Comparison of ENCODE assay signal across 11 cellular contexts in the genomic region with DNA sequence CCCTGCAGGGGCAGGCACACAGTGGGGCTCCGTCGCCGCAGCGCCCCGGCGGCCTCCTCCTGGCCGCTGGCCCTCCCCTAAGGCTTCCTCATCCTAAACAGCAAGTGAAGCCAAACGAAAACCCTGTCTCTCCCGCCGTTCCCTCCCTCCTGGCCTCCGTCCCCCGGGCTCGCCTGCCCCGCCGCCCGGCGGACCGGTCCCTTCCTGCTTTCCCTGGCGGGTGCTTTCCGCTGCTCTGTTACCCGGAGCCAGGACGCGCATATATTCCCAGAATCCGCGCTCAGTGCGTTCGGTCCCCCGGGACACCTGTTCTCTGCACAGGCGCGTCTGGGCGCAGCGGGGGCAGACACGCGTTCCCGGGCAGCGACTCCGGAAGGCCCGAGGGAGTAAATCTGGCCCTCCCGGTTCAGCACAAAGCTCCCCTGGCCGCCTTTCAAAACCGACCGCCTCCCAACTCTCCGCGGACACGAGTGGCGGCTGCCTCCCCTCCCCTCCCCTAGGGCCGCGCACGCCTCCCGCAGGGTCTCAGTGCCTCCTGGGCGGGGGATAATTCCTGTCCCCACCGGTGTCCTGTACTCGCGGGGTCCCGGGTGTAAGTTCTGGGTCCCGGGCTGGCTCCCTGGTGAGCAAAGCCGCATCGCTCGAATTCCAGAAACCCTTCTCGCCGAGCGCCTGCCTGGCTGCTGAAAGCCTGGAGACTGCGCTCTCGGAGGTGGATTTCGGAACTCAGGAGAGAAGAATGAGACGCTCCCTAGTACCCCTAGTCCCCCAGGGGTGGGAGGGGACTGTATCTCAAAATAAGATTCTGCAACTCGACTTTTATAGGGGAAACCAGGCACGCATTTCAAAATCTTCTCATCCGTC. TPM values are rescaled to one million over a fixed set of nuclear protein-coding genes. Genes with fewer than 3 reads are reported as not detected.
A peak's percentile ranks its signal among the peaks of the same experiment; 100 is the strongest.
DNase-seq lines count a peak whose midpoint lies in the region; ATAC-seq, FAIRE-seq and TF ChIP-seq lines count a peak whose summit lies in the region.
"Had no signal": no experiment of that assay in that cellular context is flagged by ENCODE, and none has a peak within 500 bp of the region (broad histone marks: within the 10 kb centered on the region; RNA-seq: fewer than 3 reads in every experiment).

No MANE protein-coding gene starts in this region.

- peak overlapping the region; percentile 72 to 96 for H3K4me2 ChIP-seq in H1 (ENCODE audit: insufficient read depth in 1 of 2, low read depth in 2 of 2, low read length in 2 of 2)
- H3K4me2 ChIP-seq: KMS-11 had no signal

- H2AFZ ChIP-seq in H1 (ENCODE audit: low read length) = no peak overlapping the region

- peak overlapping the region; percentile 44; the same call in 1 of the 2 replicates for H2BK5ac ChIP-seq in H1 (ENCODE audit: low read depth, low read length)

- H2BK12ac ChIP-seq in H1 (ENCODE audit: low read depth, low read length) = peak overlapping the region; percentile 75; the same call in 1 of the 2 replicates

- H3K4ac ChIP-seq in H1 (replicated peaks; ENCODE audit: insufficient read length, low read depth, low read length) = no peak overlapping the region

- intact Hi-C loops in testis (cut with DNase I; ENCODE audit: low total_unique reads) = no loop called here

- H3K79me2 ChIP-seq in H1 (ENCODE audit: control insufficient read depth in 1 of 2, insufficient read depth in 2 of 2, low read length in 2 of 2) = no peaks in the 10 kb centered on the region

- peak overlapping the region; percentile 86 for H4K91ac ChIP-seq in H1 (replicated peaks; ENCODE audit: insufficient read length, low read length)

- no peak overlapping the region for H3K23ac ChIP-seq in H1 (ENCODE audit: insufficient read length)

- peak overlapping the region; percentile 26 for H4K5ac ChIP-seq in H1 (ENCODE audit: insufficient read length, low read depth, low read length)

- TF ChIP-seq RAD21 in H1 (IDR thresholded peaks at IDR 0.05 in 1 of 2, conservative IDR thresholded peaks at IDR 0.05 in 1 of 2; ENCODE audit: low read depth in 2 of 2, low read length in 2 of 2) = no peak

- peak overlapping the region; percentile 81; the same call in 1 of the 2 replicates for H4K8ac ChIP-seq in H1 (ENCODE audit: extremely low read depth, insufficient read depth, low read length)

- H3K14ac ChIP-seq in H1 (ENCODE audit: insufficient read length) = no peak overlapping the region

- H3K27me3 ChIP-seq in H1 (replicated peaks in 1 of 4; ENCODE audit: control insufficient read depth in 3 of 4, extremely low read depth in 1 of 4, insufficient read depth in 3 of 4, low read length in 3 of 4) = peaks cover 0 to 18% (median 5%) of the 10 kb centered on the region in 4 experiments; a peak in 5 of 7 replicates
- no peaks in the 10 kb centered on the region for H3K27me3 ChIP-seq in lung (ENCODE audit: control insufficient read depth, insufficient read depth)
- H3K27me3 ChIP-seq in testis = no peaks in the 10 kb centered on the region

- H3K9ac ChIP-seq in H1 (replicated peaks in 1 of 4; ENCODE audit: extremely low read depth in 1 of 4, low read depth in 3 of 4, low read length in 3 of 4) = peak overlapping the region in 3 of 4 experiments; percentile 31 to 36 (median 34); a peak in 3 of 7 replicates
- H3K9ac ChIP-seq: KMS-11 had no signal

- no peak for ATAC-seq in lung (ENCODE audit: insufficient read depth, low FRiP score)

- CTCF ChIA-PET in H1 (lab: Charles Lee; ENCODE audit: partially characterized antibody) = interaction anchor here (1.0 to 5.9 kb wide), 7 partner anchors 10 to 75 kb away, joined by 3 to 40 read pairs (median 6); no protein-coding TSS in a partner anchor

- H3K4me1 ChIP-seq in H1 (replicated peaks in 1 of 4; ENCODE audit: control insufficient read depth in 3 of 4, insufficient read depth in 4 of 4, low read length in 3 of 4) (peaks cover 0 to 18% (median 14%) of the 10 kb centered on the region in 4 experiments; a peak in 6 of 7 replicates), lung (ENCODE audit: control insufficient read depth in 2 of 2, insufficient read depth in 2 of 2, low read length in 2 of 2) (peaks cover 0 to 9% of the 10 kb centered on the region in 2 donors), testis (peaks cover 10% of the 10 kb centered on the region)

- peak overlapping the region; percentile 38 to 63 (median 52) for H3K4me3 ChIP-seq in H1 (ENCODE audit: extremely low read depth in 1 of 4, insufficient read depth in 2 of 4, low read depth in 3 of 4, low read length in 4 of 4)
- peak overlapping the region; percentile 7 for H3K4me3 ChIP-seq in lung
- peak overlapping the region; percentile 29 to 42 for H3K4me3 ChIP-seq in testis

- POLR2A ChIA-PET in H1 (lab: Charles Lee; ENCODE audit: partially characterized antibody) = interaction anchor here (0.6 to 8.8 kb wide), 16 partner anchors 9 to 124 kb away, joined by 3 to 82 read pairs (median 5); a partner anchor contains a TSS

- 0 out of 2 replicates have a peak overlapping the region, but pooled peaks have one; percentile 72 for H2BK15ac ChIP-seq in H1 (ENCODE audit: low read length)

- no peak for FAIRE-seq in H1 (lab: Jason Lieb, UNC)
- FAIRE-seq: TTC549 had no signal

- H3K27ac ChIP-seq in H1 (ENCODE audit: low read depth, low read length) = no peak overlapping the region
- no peak overlapping the region for H3K27ac ChIP-seq in lung (ENCODE audit: low read depth in 1 of 2, low read length in 1 of 2)
- no peak overlapping the region for H3K27ac ChIP-seq in testis
- H3K27ac ChIP-seq: KMS-11 had no signal

- peak overlapping the region; percentile 67 for H3K56ac ChIP-seq in H1 (replicated peaks; ENCODE audit: insufficient read length, low read depth, low read length)

- H3K79me1 ChIP-seq in H1 (ENCODE audit: low read depth, low read length) = no peaks in the 10 kb centered on the region

- H3K23me2 ChIP-seq in H1 (ENCODE audit: low read depth, low read length) = peaks cover 14% of the 10 kb centered on the region; the same call in 1 of the 2 replicates

- no peak for TF ChIP-seq EP300 in H1 (IDR thresholded peaks at IDR 0.05; ENCODE audit: borderline replicate concordance in 1 of 2, low read depth in 2 of 2, low read length in 2 of 2)

- no peaks in the 10 kb centered on the region for H3K36me3 ChIP-seq in H1 (ENCODE audit: control insufficient read depth in 2 of 4, insufficient read depth in 4 of 4, low read length in 3 of 4)
- no peaks in the 10 kb centered on the region for H3K36me3 ChIP-seq in lung (ENCODE audit: control insufficient read depth in 2 of 2, insufficient read depth in 2 of 2, low read length in 2 of 2)
- H3K36me3 ChIP-seq in testis (ENCODE audit: low read depth, missing control alignments) = no peaks in the 10 kb centered on the region

- no peak overlapping the region for H2AK5ac ChIP-seq in H1 (ENCODE audit: low read depth, low read length)

- peak overlapping the region; percentile 100 for H3K18ac ChIP-seq in H1 (ENCODE audit: extremely low read depth, low read length)

- no peaks in the 10 kb centered on the region for H4K20me1 ChIP-seq in H1 (replicated peaks in 1 of 2; ENCODE audit: control insufficient read depth in 1 of 2, insufficient read depth in 2 of 2, low read length in 2 of 2)

- DNase-seq in NCI-H345 (lab: John Stamatoyannopoulos, UW) = peak; percentile 52
- no peak for DNase-seq in NCI-H345 treated with DMSO at 0.1 percent for 48 hours (lab: John Stamatoyannopoulos, UW; ENCODE audit: unreplicated experiment)
- DNase-seq in H1 (ENCODE audit: low read depth in 1 of 2, low spot score in 2 of 2) = peak in 1 of 2 experiments; percentile 72
- no peak for DNase-seq in lung (ENCODE audit: low spot score)
- DNase-seq in testis = peak; percentile 44
- no peak for DNase-seq in SHP77 treated with DMSO at 0.1 percent for 48 hours (lab: John Stamatoyannopoulos, UW)
- DNase-seq in NK-92 (lab: John Stamatoyannopoulos, UW; ENCODE audit: unreplicated experiment) = no peak
- no peak for DNase-seq in T-helper 9 cell
- DNase-seq: AML-193 had no signal

- 2% methylated on average over 57 of the region's 69 CpGs; no CpG with 5 or more reads in 1 of the 2 experiments for WGBS in H1 (ENCODE audit: extremely low coverage in 1 of 2, insufficient coverage in 1 of 2, insufficient read length in 1 of 2, insufficient replicate concordance in 2 of 2, low coverage in 1 of 2, low lambda C conversion rate in 2 of 2, missing lambda C conversion rate in 1 of 2), 2 experiments
- WGBS in lung, 2 donors = 1 to 2% methylated on average over 68 to 69 of the region's 69 CpGs
- 0% methylated on average over 53 to 69 of the region's 69 CpGs for WGBS in testis, 2 donors

- no peak overlapping the region for H2BK20ac ChIP-seq in H1 (ENCODE audit: low read length)

- TF ChIP-seq CTCF in H1 (IDR thresholded peaks at IDR 0.05; ENCODE audit: control extremely low read depth in 1 of 3, insufficient read depth in 1 of 3, low read depth in 1 of 3, low read length in 3 of 3) (no peak), lung (IDR thresholded peaks at IDR 0.05; ENCODE audit: control extremely low read depth, extremely low read depth) (no peak), testis (IDR thresholded peaks at IDR 0.05) (no peak)

- H3K9me3 ChIP-seq in H1 (ENCODE audit: insufficient read depth in 2 of 2, low read depth in 1 of 2, low read length in 1 of 2) (no peaks in the 10 kb centered on the region; a peak in 1 of 4 replicates), lung (ENCODE audit: control insufficient read depth in 2 of 2, insufficient read depth in 1 of 2, low read length in 1 of 2) (no peaks in the 10 kb centered on the region), testis (no peaks in the 10 kb centered on the region)

- H2BK120ac ChIP-seq in H1 (replicated peaks; ENCODE audit: low read depth, low read length) = peak overlapping the region; percentile 8

- no peak; a peak in 1 of 3 replicates for TF ChIP-seq POLR2A in H1 (IDR thresholded peaks at IDR 0.05; ENCODE audit: control extremely low read depth in 1 of 2, low read depth in 2 of 2, low read length in 2 of 2)
- TF ChIP-seq POLR2A in testis (IDR thresholded peaks at IDR 0.05) = no peak

RNA-seq across cellular contexts. Expression of a gene that starts 21.4 kb away (rescaled TPM):
- total RNA-seq in H1 (2021; fragmentation: NEBNext Ultra II Directional; extraction: Animal tissue kit (Norgen Biotek cat#: 25700)) = 32.3 and 33.8 TPM in 2 replicates
- 9.1 and 15.2 TPM in 2 replicates for polyA plus RNA-seq in H1 (2011; rRNA removed)
- polyA plus RNA-seq in H1 (2011; cell fraction: cytosol; rRNA removed) = 9.4 TPM
- 34.9 TPM for polyA plus RNA-seq in H1 (2011; cell fraction: nucleus; rRNA removed)
- polyA plus RNA-seq in H1 (2012, experiment 1 of 2) = 14.3 to 23.9 TPM (median 20.7 TPM) in 4 replicates
- polyA plus RNA-seq in H1 (2012, experiment 2 of 2) = 13.0 TPM
- polyA plus RNA-seq in H1 (2013, experiment 1 of 2) = 17.1 TPM
- polyA plus RNA-seq in H1 (2013, experiment 2 of 2) = 16.2 TPM
- 4.7 and 5.7 TPM in 2 replicates for polyA minus RNA-seq in H1 (2011; rRNA and poly(A)+ RNA removed)
- 11.5 TPM for polyA minus RNA-seq in H1 (2011; cell fraction: cytosol; rRNA and poly(A)+ RNA removed)
- polyA minus RNA-seq in H1 (2011; cell fraction: nucleus; rRNA and poly(A)+ RNA removed) = 11.6 TPM
- total RNA-seq in lung = 10 to 100 TPM; 12.1 to 50.3 TPM
- polyA plus RNA-seq in lung = 10 to 100 TPM; 12.7 to 17.6 TPM
- total RNA-seq in testis = 10 to 100 TPM; 73.9 to 79.7 TPM
- 33.9 TPM for polyA plus RNA-seq in testis (ENCODE audit: insufficient read depth, low read depth, low replicate concordance)

RNA-seq across cellular contexts. Expression of a gene that starts 42.8 kb away (rescaled TPM):
- total RNA-seq in H1 (2021; fragmentation: NEBNext Ultra II Directional; extraction: Animal tissue kit (Norgen Biotek cat#: 25700)) = 2.8 and 2.9 TPM in 2 replicates
- polyA plus RNA-seq in H1 (2011; rRNA removed) = 3.1 and 3.7 TPM in 2 replicates
- 2.5 TPM for polyA plus RNA-seq in H1 (2011; cell fraction: cytosol; rRNA removed)
- polyA plus RNA-seq in H1 (2011; cell fraction: nucleus; rRNA removed) = 4.0 TPM
- polyA plus RNA-seq in H1 (2012, experiment 1 of 2) = 1.5 to 3.3 TPM (median 2.9 TPM) in 4 replicates
- 2.3 TPM for polyA plus RNA-seq in H1 (2012, experiment 2 of 2)
- 1.2 TPM for polyA plus RNA-seq in H1 (2013, experiment 1 of 2)
- 1.2 TPM for polyA plus RNA-seq in H1 (2013, experiment 2 of 2)
- 3.4 and 4.0 TPM in 2 replicates for polyA minus RNA-seq in H1 (2011; rRNA and poly(A)+ RNA removed)
- 2.7 TPM for polyA minus RNA-seq in H1 (2011; cell fraction: cytosol; rRNA and poly(A)+ RNA removed)
- 7.3 TPM for polyA minus RNA-seq in H1 (2011; cell fraction: nucleus; rRNA and poly(A)+ RNA removed)
- total RNA-seq in lung = 10 to 100 TPM; 10.2 to 18.6 TPM
- polyA plus RNA-seq in lung = 10 to 100 TPM; 11.4 to 11.9 TPM
- total RNA-seq in testis = 1 to 10 TPM; 6.1 to 8.4 TPM
- polyA plus RNA-seq in testis (ENCODE audit: insufficient read depth, low read depth, low replicate concordance) = 7.1 TPM

RNA-seq across cellular contexts. Expression of a gene that starts 48.1 kb away (rescaled TPM):
- 62.1 and 71.5 TPM in 2 replicates for total RNA-seq in H1 (2021; fragmentation: NEBNext Ultra II Directional; extraction: Animal tissue kit (Norgen Biotek cat#: 25700))
- polyA plus RNA-seq in H1 (2011; rRNA removed) (68.1 and 89.8 TPM in 2 replicates), lung (100 to 1,000 TPM; 142 to 159 TPM), testis (ENCODE audit: insufficient read depth, low read depth, low replicate concordance) (68.2 TPM)
- 86.7 TPM for polyA plus RNA-seq in H1 (2011; cell fraction: cytosol; rRNA removed)
- polyA plus RNA-seq in H1 (2011; cell fraction: nucleus; rRNA removed) = 135 TPM
- polyA plus RNA-seq in H1 (2012, experiment 1 of 2) = 53.7 to 73.1 TPM (median 68.0 TPM) in 4 replicates
- polyA plus RNA-seq in H1 (2012, experiment 2 of 2) = 53.5 TPM
- 44.6 TPM for polyA plus RNA-seq in H1 (2013, experiment 1 of 2)
- polyA plus RNA-seq in H1 (2013, experiment 2 of 2) = 45.6 TPM
- polyA minus RNA-seq in H1 (2011; rRNA and poly(A)+ RNA removed) = 43.3 and 54.9 TPM in 2 replicates
- polyA minus RNA-seq in H1 (2011; cell fraction: cytosol; rRNA and poly(A)+ RNA removed) = 46.9 TPM
- 28.2 TPM for polyA minus RNA-seq in H1 (2011; cell fraction: nucleus; rRNA and poly(A)+ RNA removed)
- total RNA-seq in lung (100 to 1,000 TPM; 161 to 224 TPM), testis (100 to 1,000 TPM; 106 to 125 TPM)

Comparison
In these comparisons a context has a peak if more than half of its experiments do, and no peak if none do; other contexts are left out.
1. DNase-seq: peak in NCI-H345 (single experiment) and testis (single experiment); none in NCI-H345 treated with DMSO at 0.1 percent for 48 hours (single experiment), lung (single experiment), SHP77 treated with DMSO at 0.1 percent for 48 hours (single experiment), NK-92 (single experiment) and T-helper 9 cell (single experiment).
2. Peak in every context shown above with its lines, with median percentiles within 50 percentile points of each other: H3K4me3 ChIP-seq.